ENCODE assay signal across 8 cellular contexts in the genomic region with DNA sequence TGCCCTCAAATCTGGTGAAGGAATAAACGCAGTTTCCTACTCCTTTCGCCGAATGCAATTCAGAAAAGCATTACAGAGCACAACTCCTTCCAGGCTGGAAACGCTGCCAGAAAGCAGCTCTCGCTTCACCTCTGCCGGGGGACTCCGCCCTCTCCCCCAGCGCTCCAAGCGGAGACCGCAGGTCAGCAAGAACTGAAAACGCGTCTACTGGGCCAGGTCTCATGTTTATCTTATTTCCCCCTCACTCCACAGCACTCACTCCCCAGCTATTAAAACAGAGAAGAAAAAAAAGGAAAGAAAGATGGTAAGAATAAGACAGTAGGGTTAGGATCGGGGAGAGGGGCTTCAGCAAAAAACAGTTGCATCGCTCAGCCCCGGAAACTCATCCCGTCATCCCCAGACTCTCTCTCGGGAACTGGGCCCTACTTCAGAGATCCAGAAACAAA. TPM values are rescaled to one million over a fixed set of nuclear protein-coding genes. Genes with fewer than 3 reads are reported as not detected.
DNase-seq lines count a peak whose midpoint lies in the region; TF ChIP-seq lines count a peak whose summit lies in the region.

No MANE protein-coding gene starts in this region.

- H3K27ac ChIP-seq in ovary (peak overlapping the region; percentile 98 to 99), tibial artery (peak overlapping the region; percentile 100)

- H3K4me3 Mint-ChIP-seq in activated naive CD8-positive, alpha-beta T cell treated with anti-CD3 and anti-CD28 coated beads for 36 hours = peak overlapping the region; percentile 85

- H3K27me3 ChIP-seq in ovary (no peaks in the 10 kb centered on the region), tibial artery (no peaks in the 10 kb centered on the region)

- H3K4me3 ChIP-seq in HFF-Myc (replicated peaks; ENCODE audit: low read depth, low read length) = peak overlapping the region; percentile 86
- H3K4me3 ChIP-seq in NB4 (ENCODE audit: low read depth, low read length) = peak overlapping the region; percentile 73
- peak overlapping the region; percentile 100 for H3K4me3 ChIP-seq in ovary
- peak overlapping the region; percentile 94 to 99 for H3K4me3 ChIP-seq in tibial artery

- TF ChIP-seq EP300 in ovary (IDR thresholded peaks at IDR 0.05) = no peak

- H3K4me1 ChIP-seq in ovary (ENCODE audit: insufficient read depth) (peaks cover 1% of the 10 kb centered on the region), tibial artery (peaks cover 0 to 26% (median 18%) of the 10 kb centered on the region in 4 donors)

- peak overlapping the region; percentile 93 for H3K27ac Mint-ChIP-seq in activated naive CD8-positive, alpha-beta T cell treated with anti-CD3 and anti-CD28 coated beads for 36 hours

- H3K9me3 Mint-ChIP-seq in activated naive CD8-positive, alpha-beta T cell treated with anti-CD3 and anti-CD28 coated beads for 36 hours = no peaks in the 10 kb centered on the region

- intact Hi-C loops in head of caudate nucleus (cut with DNase I) = loop anchor here (2.0 kb wide), 1 partner anchor 124 kb away; no protein-coding TSS in a partner anchor
- intact Hi-C loops in ovary (cut with DNase I) = no loop called here
- intact Hi-C loops in tibial artery (cut with DNase I; ENCODE audit: low total_unique reads) = loop anchor here (5.0 to 10.0 kb wide), 2 partner anchors 126 to 1481 kb away; no protein-coding TSS in a partner anchor

- WGBS in ovary, 3 donors = 0 to 1% (median 0%) methylated on average over 17 of the region's 17 CpGs

- TF ChIP-seq POLR2A in NB4 (IDR thresholded peaks at IDR 0.05; ENCODE audit: extremely low read depth, insufficient read length) (no peak), ovary (IDR thresholded peaks at IDR 0.05) (no peak)

- H3K4me1 Mint-ChIP-seq in activated naive CD8-positive, alpha-beta T cell treated with anti-CD3 and anti-CD28 coated beads for 36 hours = peaks cover 22% of the 10 kb centered on the region

- H3K36me3 ChIP-seq in ovary (no peaks in the 10 kb centered on the region), tibial artery (no peaks in the 10 kb centered on the region)

- H3K36me3 Mint-ChIP-seq in activated naive CD8-positive, alpha-beta T cell treated with anti-CD3 and anti-CD28 coated beads for 36 hours = peaks cover 9% of the 10 kb centered on the region

- peak; percentile 75 for DNase-seq in EL
- peak; percentile 54 for DNase-seq in HFF-Myc (ENCODE audit: extremely low read depth, low read depth)
- DNase-seq in NB4 (ENCODE audit: low read depth) = peak; percentile 87
- DNase-seq in SKM-1 treated with dmso at 0.1 percent for 144 hours (lab: John Stamatoyannopoulos, UW; ENCODE audit: unreplicated experiment) = peak; percentile 72
- DNase-seq in activated naive CD8-positive, alpha-beta T cell treated with anti-CD3 and anti-CD28 coated beads for 36 hours = peak; percentile 70
- peak; percentile 49 to 86 (median 73) for DNase-seq in head of caudate nucleus
- DNase-seq in ovary = peak; percentile 82 to 87 (median 83)
- peak; percentile 75 to 90 for DNase-seq in tibial artery

- TF ChIP-seq CTCF in HFF-Myc (IDR thresholded peaks at IDR 0.05; ENCODE audit: low read depth, low read length, missing control alignments) = no peak
- no peak for TF ChIP-seq CTCF in NB4 (IDR thresholded peaks at IDR 0.05; ENCODE audit: low read depth, low read length)
- no peak for TF ChIP-seq CTCF in ovary (IDR thresholded peaks at IDR 0.05)
- no peak for TF ChIP-seq CTCF in tibial artery (IDR thresholded peaks at IDR 0.05)

- H3K27me3 Mint-ChIP-seq in activated naive CD8-positive, alpha-beta T cell treated with anti-CD3 and anti-CD28 coated beads for 36 hours = no peaks in the 10 kb centered on the region

- H3K9me3 ChIP-seq in ovary = no peaks in the 10 kb centered on the region
- H3K9me3 ChIP-seq in tibial artery = no peaks in the 10 kb centered on the region

RNA-seq across cellular contexts. Expression of gene RCOR3, which starts 0.8 kb away (rescaled TPM):
- 10 to 100 TPM; 31.8 to 33.7 TPM for total RNA-seq in activated naive CD8-positive, alpha-beta T cell treated with anti-CD3 and anti-CD28 coated beads for 36 hours
- 10 to 100 TPM; 35.6 to 75.2 (median 59.6) TPM for total RNA-seq in ovary
- polyA plus RNA-seq in ovary = 10 to 100 TPM; 34.3 to 38.8 TPM

Comparison
In these comparisons a context has a peak if more than half of its experiments do, and no peak if none do; other contexts are left out.
1. Peak in every context shown above with its lines: DNase-seq, H3K4me3 ChIP-seq and H3K27ac ChIP-seq.
2. intact Hi-C loops: an anchor here in head of caudate nucleus (2.0 kb wide) and tibial artery (5.0 to 10.0 kb wide); none called in ovary.